In the genomic region with DNA sequence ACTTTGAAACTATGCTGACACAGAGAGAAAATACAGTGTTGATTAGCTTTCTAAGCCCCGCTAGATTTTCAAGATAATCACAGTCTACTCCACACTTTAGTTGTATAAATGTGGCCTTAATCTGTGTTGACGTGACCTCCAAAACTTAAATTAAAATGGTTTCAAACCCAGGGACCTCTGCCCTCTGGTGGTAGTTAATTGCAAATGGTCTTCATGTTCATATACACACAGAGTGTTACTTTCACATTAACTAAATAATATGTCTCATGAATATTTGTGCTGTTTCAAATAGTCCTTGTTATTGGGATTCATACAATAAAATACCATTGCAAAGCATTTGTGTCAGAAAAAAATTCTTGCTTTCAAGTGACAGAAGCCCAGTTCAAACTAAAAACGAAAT, we compare ENCODE assay signal across 11 cellular contexts.
DNase-seq lines count a peak whose midpoint lies in the region; ATAC-seq, FAIRE-seq and TF ChIP-seq lines count a peak whose summit lies in the region.
"Had no signal": no experiment of that assay in that cellular context is flagged by ENCODE, and none has a peak within 500 bp of the region (broad histone marks: within the 10 kb centered on the region; RNA-seq: fewer than 3 reads in every experiment).

No MANE protein-coding gene starts in this region.

- no peaks in the 10 kb centered on the region for H3K9me3 ChIP-seq in GM12878 (replicated peaks; ENCODE audit: control insufficient read depth, insufficient read depth, low read length)
- peaks cover 4% of the 10 kb centered on the region for H3K9me3 ChIP-seq in neural progenitor cell (ENCODE audit: low read depth)

- H3K4me3 Mint-ChIP-seq in neural progenitor cell = no peak overlapping the region

- intact Hi-C loops in GM12878 (cut with micrococcal nuclease; ENCODE audit: unreplicated experiment) = loop anchor here (1.0 to 2.0 kb wide), 2 partner anchors 81 to 106 kb away; no protein-coding TSS in a partner anchor

- RAD21 ChIA-PET in GM12878 (lab: Charles Lee; ENCODE audit: unreplicated experiment) = interaction anchor here (0.5 to 1.0 kb wide), 3 partner anchors 9 to 958 kb away, joined by 3 to 4 read pairs (median 3); no protein-coding TSS in a partner anchor

- WGBS in GM12878 (ENCODE audit: insufficient coverage, insufficient replicate concordance, low lambda C conversion rate, missing lambda C conversion rate) = 0% methylated on average over 3 of the region's 3 CpGs

- in situ Hi-C loops in GM12878 (cut with MboI) = no loop called here
- in situ Hi-C loops in G401 (cut with HindIII; ENCODE audit: low sequenced_read_pairs) = no loop called here

- H4K20me1 ChIP-seq in GM12878 (ENCODE audit: control insufficient read depth, insufficient read depth) (no peaks in the 10 kb centered on the region), neural progenitor cell (ENCODE audit: low read depth) (no peaks in the 10 kb centered on the region)

- no peak for TF ChIP-seq POLR2A in GM12878 (IDR thresholded peaks at IDR 0.05; ENCODE audit: low read depth, low read length)

- H3K27me3 Mint-ChIP-seq in neural progenitor cell (ENCODE audit: insufficient read depth, low read depth) = peaks cover 2% of the 10 kb centered on the region

- H3K79me2 ChIP-seq in GM12878 (ENCODE audit: control insufficient read depth, insufficient read depth, low read length) = no peaks in the 10 kb centered on the region
- no peaks in the 10 kb centered on the region for H3K79me2 ChIP-seq in neural progenitor cell (ENCODE audit: low read depth)

- DNase-seq in DMS 273 (lab: John Stamatoyannopoulos, UW; ENCODE audit: unreplicated experiment) (peak; percentile 37), DMS 273 treated with DMSO at 0.1 percent for 48 hours (lab: John Stamatoyannopoulos, UW) (no peak), GM12878 (ENCODE audit: low read depth, low spot score) (no peak), neural progenitor cell (ENCODE audit: low spot score) (peak; percentile 6), G401 (ENCODE audit: low spot score) (no peak), UCSD-AML1 (lab: John Stamatoyannopoulos, UW; ENCODE audit: unreplicated experiment) (no peak)
- DNase-seq: activated naive CD4-positive, alpha-beta T cell treated with Interleukin-2 at 50 U/mL for 16 hours; left colon had no signal

- TF ChIP-seq CTCF in GM12878 (IDR thresholded peaks at IDR 0.05 in 2 of 3, conservative IDR thresholded peaks at IDR 0.05 in 1 of 3; ENCODE audit: control insufficient read depth in 2 of 3, extremely low read depth in 1 of 3, insufficient read depth in 1 of 3, low read depth in 3 of 3, low read length in 3 of 3) = peak; percentile 51 to 61 (median 57)
- TF ChIP-seq CTCF in neural progenitor cell (IDR thresholded peaks at IDR 0.05) = peak; percentile 60

- H3K9me3 Mint-ChIP-seq in neural progenitor cell = no peaks in the 10 kb centered on the region

- SMC1A ChIA-PET in GM12878 (lab: Charles Lee; ENCODE audit: uncharacterized antibody, unreplicated experiment) = interaction anchor here (0.8 to 2.1 kb wide), 5 partner anchors 14 to 371 kb away, joined by 3 to 14 read pairs (median 3); no protein-coding TSS in a partner anchor

- no peak overlapping the region for H3K4me2 ChIP-seq in GM12878 (ENCODE audit: control insufficient read depth, insufficient read depth)
- H3K4me2 ChIP-seq in neural progenitor cell = no peak overlapping the region

- no peaks in the 10 kb centered on the region for H3K36me3 Mint-ChIP-seq in neural progenitor cell

- FAIRE-seq in GM12878 (lab: Jason Lieb, UNC) = peak; percentile 76
- FAIRE-seq: H54 had no signal

- no peak overlapping the region for H3K27ac Mint-ChIP-seq in neural progenitor cell

- H3K36me3 ChIP-seq in GM12878 (ENCODE audit: control insufficient read depth in 2 of 2, insufficient read depth in 2 of 2, low read length in 1 of 2) (no peaks in the 10 kb centered on the region), neural progenitor cell (no peaks in the 10 kb centered on the region)

- H3K4me3 ChIP-seq in GM12878 (no peak overlapping the region), neural progenitor cell (no peak overlapping the region)

- TF ChIP-seq EP300 in GM12878 (IDR thresholded peaks at IDR 0.05; ENCODE audit: borderline replicate concordance in 1 of 2, control insufficient read depth in 1 of 2, low read depth in 2 of 2, low read length in 2 of 2) = no peak

- no peaks in the 10 kb centered on the region for H3K27me3 ChIP-seq in GM12878 (replicated peaks in 1 of 2; ENCODE audit: control insufficient read depth in 2 of 2, insufficient read depth in 2 of 2, low read length in 1 of 2)
- no peaks in the 10 kb centered on the region for H3K27me3 ChIP-seq in neural progenitor cell

- CTCF ChIA-PET in GM12878 (lab: Yijun Ruan, JAX) = interaction anchor here (0.6 to 3.1 kb wide), 14 partner anchors 10 to 373 kb away, joined by 3 to 20 read pairs (median 4); no protein-coding TSS in a partner anchor

- H3K27ac ChIP-seq in GM12878 (ENCODE audit: control insufficient read depth, insufficient read depth) (no peak overlapping the region), neural progenitor cell (no peak overlapping the region)

- peaks cover 13% of the 10 kb centered on the region for H3K4me1 Mint-ChIP-seq in neural progenitor cell

- H2AFZ ChIP-seq in GM12878 (ENCODE audit: control insufficient read depth, low read depth, low read length) = no peak overlapping the region
- H2AFZ ChIP-seq in neural progenitor cell (replicated peaks) = no peak overlapping the region

- H3K9ac ChIP-seq in GM12878 (ENCODE audit: control insufficient read depth, insufficient read depth, low read length) (no peak overlapping the region), neural progenitor cell (no peak overlapping the region)

- H3K4me1 ChIP-seq in GM12878 (ENCODE audit: control insufficient read depth, insufficient read depth, low read length) = no peaks in the 10 kb centered on the region
- H3K4me1 ChIP-seq in neural progenitor cell = no peaks in the 10 kb centered on the region

- H3F3A ChIP-seq in neural progenitor cell (ENCODE audit: low read depth) = no peaks in the 10 kb centered on the region

- POLR2A ChIA-PET in GM12878 (lab: Charles Lee) = interaction anchor here (1.4 kb wide), 1 partner anchor 9 kb away, joined by 4 read pairs; no protein-coding TSS in a partner anchor

- peak; percentile 40 for TF ChIP-seq RAD21 in GM12878 (IDR thresholded peaks at IDR 0.05; ENCODE audit: insufficient read depth, low read depth, low read length)

- no TSS peak for BruUV-seq in GM12878 (replicated peaks; lab: Mats Ljungman, UMichigan)

- peak; percentile 75 for ATAC-seq in HG03354 (IDR thresholded peaks at IDR 0.05; ENCODE audit: poor library complexity, severe bottlenecking, unreplicated experiment)
- peak; percentile 84 for ATAC-seq in GM12878
- no peak for ATAC-seq in HG03095 (IDR thresholded peaks at IDR 0.05; ENCODE audit: unreplicated experiment)
- ATAC-seq: left colon had no signal

TF ChIP-seq in GM12878, 131 proteins besides CTCF, POLR2A, EP300 and RAD21:
- TF ChIP-seq SMC3 (IDR thresholded peaks at IDR 0.05; ENCODE audit: borderline replicate concordance, low read length) = peak; percentile 31; the same call in 1 of the 2 replicates
- TF ChIP-seq HCFC1 (IDR thresholded peaks at IDR 0.05; ENCODE audit: low read length) = no peak
- TF ChIP-seq, protein P1, sequence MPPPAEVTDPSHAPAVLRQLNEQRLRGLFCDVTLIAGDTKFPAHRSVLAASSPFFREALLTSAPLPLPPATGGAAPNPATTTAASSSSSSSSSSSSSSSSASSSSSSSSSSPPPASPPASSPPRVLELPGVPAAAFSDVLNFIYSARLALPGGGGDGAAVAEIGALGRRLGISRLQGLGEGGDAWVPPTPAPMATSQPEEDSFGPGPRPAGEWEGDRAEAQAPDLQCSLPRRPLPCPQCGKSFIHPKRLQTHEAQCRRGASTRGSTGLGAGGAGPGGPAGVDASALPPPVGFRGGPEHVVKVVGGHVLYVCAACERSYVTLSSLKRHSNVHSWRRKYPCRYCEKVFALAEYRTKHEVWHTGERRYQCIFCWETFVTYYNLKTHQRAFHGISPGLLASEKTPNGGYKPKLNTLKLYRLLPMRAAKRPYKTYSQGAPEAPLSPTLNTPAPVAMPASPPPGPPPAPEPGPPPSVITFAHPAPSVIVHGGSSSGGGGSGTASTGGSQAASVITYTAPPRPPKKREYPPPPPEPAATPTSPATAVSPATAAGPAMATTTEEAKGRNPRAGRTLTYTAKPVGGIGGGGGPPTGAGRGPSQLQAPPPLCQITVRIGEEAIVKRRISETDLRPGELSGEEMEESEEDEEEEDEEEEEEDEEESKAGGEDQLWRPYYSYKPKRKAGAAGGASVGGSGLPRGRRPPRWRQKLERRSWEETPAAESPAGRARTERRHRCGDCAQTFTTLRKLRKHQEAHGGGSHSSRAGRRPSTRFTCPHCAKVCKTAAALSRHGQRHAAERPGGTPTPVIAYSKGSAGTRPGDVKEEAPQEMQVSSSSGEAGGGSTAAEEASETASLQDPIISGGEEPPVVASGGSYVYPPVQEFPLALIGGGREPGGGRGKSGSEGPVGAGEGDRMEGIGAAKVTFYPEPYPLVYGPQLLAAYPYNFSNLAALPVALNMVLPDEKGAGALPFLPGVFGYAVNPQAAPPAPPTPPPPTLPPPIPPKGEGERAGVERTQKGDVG (CRISPR knock-in tag; IDR thresholded peaks at IDR 0.05) = no peak
- TF ChIP-seq ZZZ3 (IDR thresholded peaks at IDR 0.05; ENCODE audit: control insufficient read depth, insufficient read length, low read depth) = no peak

Comparison
In these comparisons a context has a peak if more than half of its experiments do, and no peak if none do; other contexts are left out.
1. DNase-seq: peak in DMS 273 (single experiment) and neural progenitor cell (single experiment); none in DMS 273 treated with DMSO at 0.1 percent for 48 hours (single experiment), GM12878 (single experiment), G401 (single experiment) and UCSD-AML1 (single experiment).